23 cellular contexts compared by ENCODE assay signal in the genomic region with DNA sequence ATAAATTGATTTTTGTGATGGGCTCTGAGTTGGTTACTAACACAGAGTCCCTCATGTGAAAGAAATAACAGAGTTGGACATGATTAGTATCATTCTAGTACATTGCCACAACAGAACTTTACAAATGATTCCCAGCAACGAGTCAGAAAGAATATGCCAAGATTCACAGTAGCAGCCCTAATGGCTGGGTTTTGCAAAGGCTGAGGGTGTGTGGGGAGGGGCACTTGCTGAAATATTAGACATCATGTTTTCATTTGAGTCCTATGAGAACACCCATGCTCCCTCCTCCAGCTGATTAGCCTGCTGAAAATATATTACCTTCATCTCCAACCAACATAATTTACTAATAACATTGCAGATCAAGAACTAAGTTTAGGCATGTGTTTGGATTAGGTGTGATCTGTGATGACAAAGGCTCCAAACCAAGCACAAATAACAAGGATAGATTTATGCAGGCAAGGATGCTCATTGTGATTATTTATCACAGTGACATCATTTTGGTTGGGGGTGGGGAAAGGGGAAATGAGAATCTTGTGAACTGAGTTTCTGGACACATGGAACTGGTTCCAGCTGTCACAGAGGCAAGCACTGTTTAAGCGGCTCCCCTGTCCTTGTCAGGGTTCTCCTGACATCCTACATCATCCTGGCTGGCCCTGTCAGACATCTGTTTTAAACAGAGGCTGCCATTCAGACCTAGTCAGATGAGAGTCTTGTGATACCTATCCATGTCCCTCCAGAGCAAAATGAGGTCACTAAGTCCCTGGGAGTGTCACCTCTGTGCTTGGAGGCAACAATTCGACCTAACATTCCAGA.
DNase-seq lines count a peak whose midpoint lies in the region; ATAC-seq, FAIRE-seq and TF ChIP-seq lines count a peak whose summit lies in the region.
"Had no signal": no experiment of that assay in that cellular context is flagged by ENCODE, and none has a peak within 500 bp of the region (broad histone marks: within the 10 kb centered on the region; RNA-seq: fewer than 3 reads in every experiment).

No MANE protein-coding gene starts in this region.

- no peak for FAIRE-seq in astrocyte (lab: Jason Lieb, UNC)
- FAIRE-seq: K562 had no signal

- H3K27ac ChIP-seq in astrocyte (ENCODE audit: low read depth, low read length) (no peak overlapping the region), gastroesophageal sphincter (peak overlapping the region; percentile 76 to 82 (median 80)), substantia nigra (ENCODE audit: low read depth, low read length, poor library complexity, severe bottlenecking) (peak overlapping the region; percentile 18)
- H3K27ac ChIP-seq: thoracic aorta had no signal

- H3K36me3 ChIP-seq in astrocyte (ENCODE audit: insufficient read depth, low read length) (no peaks in the 10 kb centered on the region), gastroesophageal sphincter (no peaks in the 10 kb centered on the region)
- H3K36me3 ChIP-seq: prostate gland, thoracic aorta had no signal

- no peaks in the 10 kb centered on the region for H3K79me2 ChIP-seq in astrocyte (ENCODE audit: insufficient read depth, low read length)

- H3K4me1 Mint-ChIP-seq in astrocyte (ENCODE audit: low read depth, unreplicated experiment), result no peaks in the 10 kb centered on the region
- H3K4me1 Mint-ChIP-seq in activated naive CD4-positive, alpha-beta T cell treated with anti-CD3 and anti-CD28 coated beads, Interleukin-2, amount 10 ng/mL, durations not matched to agents 7 days and 5 days, result no peaks in the 10 kb centered on the region
- H3K4me1 Mint-ChIP-seq: CD8-positive, alpha-beta memory T cell; natural killer cell had no signal

- no peak overlapping the region for H3K4me2 ChIP-seq in astrocyte (ENCODE audit: low read length)

- H3K27ac Mint-ChIP-seq in astrocyte (ENCODE audit: unreplicated experiment), result no peak overlapping the region
- no peak overlapping the region for H3K27ac Mint-ChIP-seq in activated naive CD4-positive, alpha-beta T cell treated with anti-CD3 and anti-CD28 coated beads, Interleukin-2, amount 10 ng/mL, durations not matched to agents 7 days and 5 days
- H3K27ac Mint-ChIP-seq: activated T-helper 1 cell treated with anti-CD3 and anti-CD28 coated beads, Interleukin-12 subunit alpha, Interleukin-12 subunit beta, Interleukin-2, Interleukin-4 antibody, amounts not matched to agents 30 ng/mL and 10 ng/mL and 1 ng/mL, durations not matched to agents 14 hours and 24 hours and 36 hours; natural killer cell had no signal

- peak overlapping the region; percentile 50 for H2AFZ ChIP-seq in astrocyte (ENCODE audit: low read depth, low read length)

- TF ChIP-seq POLR2A in gastroesophageal sphincter (IDR thresholded peaks at IDR 0.05), result no peak

- H3K27me3 ChIP-seq in astrocyte (ENCODE audit: insufficient read depth, low read length) (no peaks in the 10 kb centered on the region), gastroesophageal sphincter (no peaks in the 10 kb centered on the region)

- TF ChIP-seq CTCF in astrocyte (IDR thresholded peaks at IDR 0.05; ENCODE audit: insufficient read depth, low read depth, low read length), result no peak
- no peak for TF ChIP-seq CTCF in gastroesophageal sphincter (IDR thresholded peaks at IDR 0.05)

- H4K20me1 ChIP-seq in astrocyte (ENCODE audit: insufficient read depth, low read length), result no peaks in the 10 kb centered on the region

- peaks cover 8% of the 10 kb centered on the region for H3K27me3 Mint-ChIP-seq in astrocyte (ENCODE audit: low read depth, unreplicated experiment)
- no peaks in the 10 kb centered on the region for H3K27me3 Mint-ChIP-seq in activated naive CD4-positive, alpha-beta T cell treated with anti-CD3 and anti-CD28 coated beads, Interleukin-2, amount 10 ng/mL, durations not matched to agents 7 days and 5 days

- WGBS in gastroesophageal sphincter (ENCODE audit: low coverage in 1 of 2), 2 donors, result 17 to 22% methylated on average over 3 of the region's 3 CpGs

- CTCF ChIA-PET in activated naive CD4-positive, alpha-beta T cell treated with anti-CD3 and anti-CD28 coated beads, Interleukin-2, amount 10 ng/mL, durations not matched to agents 7 days and 5 days (lab: Charles Lee), result no interaction called here

- DNase-seq in astrocyte (ENCODE audit: low read depth), result no peak
- DNase-seq in medulla oblongata (ENCODE audit: extremely low spot score), result peak; percentile 39
- peak in 36 of 49 donors; percentile 3 to 74 (median 41) for DNase-seq in substantia nigra (lab: John Stamatoyannopoulos, UW)
- DNase-seq in NCI-H1092 (lab: John Stamatoyannopoulos, UW), result no peak
- no peak for DNase-seq in activated naive CD4-positive, alpha-beta T cell treated with anti-CD3 and anti-CD28 coated beads, Interleukin-2, amount 10 ng/mL, durations not matched to agents 7 days and 5 days
- DNase-seq: activated CD4-positive, alpha-beta T cell treated with anti-CD3 and anti-CD28 coated beads for 1 hour; CD8-positive, alpha-beta memory T cell; DND-41; islet precursor cell; mesenchymal stem cell; natural killer cell; NCI-H187; NCI-H2227 treated with DMSO at 0.1 percent for 48 hours; NCI-H82; T1000 had no signal

- H3K9me3 ChIP-seq in astrocyte (ENCODE audit: insufficient read depth, low read depth, low read length) (no peaks in the 10 kb centered on the region), gastroesophageal sphincter (no peaks in the 10 kb centered on the region)
- H3K9me3 ChIP-seq: prostate gland, thoracic aorta had no signal

- H3K9ac ChIP-seq in astrocyte (ENCODE audit: low read length), result no peak overlapping the region

- H3K4me1 ChIP-seq in astrocyte (ENCODE audit: insufficient read depth, low read length) (peaks cover 11% of the 10 kb centered on the region), gastroesophageal sphincter (peaks cover 8 to 25% (median 9%) of the 10 kb centered on the region in 3 donors)
- H3K4me1 ChIP-seq: prostate gland had no signal

- no peaks in the 10 kb centered on the region for H3K9me3 Mint-ChIP-seq in astrocyte (ENCODE audit: unreplicated experiment)
- no peaks in the 10 kb centered on the region for H3K9me3 Mint-ChIP-seq in activated naive CD4-positive, alpha-beta T cell treated with anti-CD3 and anti-CD28 coated beads, Interleukin-2, amount 10 ng/mL, durations not matched to agents 7 days and 5 days
- H3K9me3 Mint-ChIP-seq: activated T-helper 1 cell treated with anti-CD3 and anti-CD28 coated beads, Interleukin-12 subunit alpha, Interleukin-12 subunit beta, Interleukin-2, Interleukin-4 antibody, amounts not matched to agents 30 ng/mL and 10 ng/mL and 1 ng/mL, durations not matched to agents 14 hours and 24 hours and 36 hours; CD8-positive, alpha-beta memory T cell had no signal

- no peaks in the 10 kb centered on the region for H3K36me3 Mint-ChIP-seq in astrocyte (ENCODE audit: low read depth, unreplicated experiment)
- no peaks in the 10 kb centered on the region for H3K36me3 Mint-ChIP-seq in activated naive CD4-positive, alpha-beta T cell treated with anti-CD3 and anti-CD28 coated beads, Interleukin-2, amount 10 ng/mL, durations not matched to agents 7 days and 5 days
- H3K36me3 Mint-ChIP-seq: CD8-positive, alpha-beta memory T cell; natural killer cell had no signal

- H3K4me3 Mint-ChIP-seq in astrocyte (ENCODE audit: unreplicated experiment), result no peak overlapping the region
- H3K4me3 Mint-ChIP-seq in activated naive CD4-positive, alpha-beta T cell treated with anti-CD3 and anti-CD28 coated beads, Interleukin-2, amount 10 ng/mL, durations not matched to agents 7 days and 5 days, result no peak overlapping the region
- H3K4me3 Mint-ChIP-seq: activated T-helper 1 cell treated with anti-CD3 and anti-CD28 coated beads, Interleukin-12 subunit alpha, Interleukin-12 subunit beta, Interleukin-2, Interleukin-4 antibody, amounts not matched to agents 30 ng/mL and 10 ng/mL and 1 ng/mL, durations not matched to agents 14 hours and 24 hours and 36 hours; CD8-positive, alpha-beta memory T cell; natural killer cell had no signal

- TF ChIP-seq EP300 in gastroesophageal sphincter (IDR thresholded peaks at IDR 0.05), result no peak

- ATAC-seq in gastroesophageal sphincter (peak; percentile 30), GM18498 (IDR thresholded peaks at IDR 0.05; ENCODE audit: unreplicated experiment) (no peak), HG03571 (IDR thresholded peaks at IDR 0.05; ENCODE audit: unreplicated experiment) (no peak)
- ATAC-seq: K562, natural killer cell, SK-N-SH treated with all-trans-retinoic acid at 6 μM for 48 hours had no signal

- H3K4me3 ChIP-seq in astrocyte (ENCODE audit: insufficient read depth, low read depth, low read length) (no peak overlapping the region), gastroesophageal sphincter (no peak overlapping the region)
- H3K4me3 ChIP-seq: K562, prostate gland, thoracic aorta had no signal

Comparison
In these comparisons a context has a peak if more than half of its experiments do, and no peak if none do; other contexts are left out.
1. DNase-seq: peak in medulla oblongata (single experiment) and substantia nigra (36 of 49); none in astrocyte (single experiment), NCI-H1092 (single experiment) and activated naive CD4-positive, alpha-beta T cell treated with anti-CD3 and anti-CD28 coated beads, Interleukin-2, amount 10 ng/mL, durations not matched to agents 7 days and 5 days (single experiment).